In genomic region chr1:200437088-200437487, GRCh38 we compare ENCODE assay signal across 22 cellular contexts. TPM values are rescaled to one million over a fixed set of nuclear protein-coding genes. Genes with fewer than 3 reads are reported as not detected.
DNase-seq lines count a peak whose midpoint lies in the region; ATAC-seq and TF ChIP-seq lines count a peak whose summit lies in the region.
"Had no signal": no experiment of that assay in that cellular context is flagged by ENCODE, and none has a peak within 500 bp of the region (broad histone marks: within the 10 kb centered on the region; RNA-seq: fewer than 3 reads in every experiment).

No MANE protein-coding gene starts in this region.

- CTCF ChIA-PET in activated naive CD4-positive, alpha-beta T cell treated with anti-CD3 and anti-CD28 coated beads for 36 hours (lab: Charles Lee), result no interaction called here

- 0 out of 2 replicates have a peak overlapping the region, but pooled peaks have one; percentile 59 for H3K9ac ChIP-seq in OCI-LY3 (ENCODE audit: low read length)

- H3K4me1 ChIP-seq in OCI-LY3 (ENCODE audit: low read length) (peaks cover 20% of the 10 kb centered on the region), osteoblast (ENCODE audit: insufficient read depth, low read length) (peaks cover 40% of the 10 kb centered on the region)
- H3K4me1 ChIP-seq: BE2C, SJCRH30 had no signal

- no peak for TF ChIP-seq CTCF in OCI-LY3 (IDR thresholded peaks at IDR 0.05; ENCODE audit: low read depth, low read length)
- TF ChIP-seq CTCF in fibroblast of the aortic adventitia (IDR thresholded peaks at IDR 0.05; ENCODE audit: insufficient read depth, low read length), result no peak
- TF ChIP-seq CTCF in osteoblast (IDR thresholded peaks at IDR 0.05; ENCODE audit: extremely low read depth, low read depth, low read length), result no peak
- no peak for TF ChIP-seq CTCF in omental fat pad (IDR thresholded peaks at IDR 0.05)

- H3K4me2 ChIP-seq in OCI-LY3 (ENCODE audit: low read length) (peak overlapping the region; percentile 88), osteoblast (ENCODE audit: insufficient read depth, low read length) (peak overlapping the region; percentile 86)

- DNase-seq in activated naive CD4-positive, alpha-beta T cell treated with anti-CD3 and anti-CD28 coated beads for 36 hours, result no peak
- DNase-seq in fibroblast of the aortic adventitia (ENCODE audit: low read depth) (peak; percentile 50), osteoblast (ENCODE audit: insufficient read length, low spot score, missing footprints) (no peak), T-helper 9 cell (no peak), omental fat pad (ENCODE audit: low spot score) (no peak)
- DNase-seq: BE2C; Calu3; CD8-positive, alpha-beta T cell; EL; H9; Kasumi-1; NCI-H1092; NCI-H1436 treated with DMSO at 0.1 percent for 48 hours; NCI-H2029; NCI-H345; NCI-H524 treated with DMSO at 0.1 percent for 48 hours; SJCRH30 had no signal

- H3K9me3 Mint-ChIP-seq in activated naive CD4-positive, alpha-beta T cell treated with anti-CD3 and anti-CD28 coated beads, Interleukin-2, amount 50 U/mL, for 24 hours, result no peaks in the 10 kb centered on the region
- H3K9me3 Mint-ChIP-seq in activated naive CD4-positive, alpha-beta T cell treated with anti-CD3 and anti-CD28 coated beads for 36 hours, result no peaks in the 10 kb centered on the region
- H3K9me3 Mint-ChIP-seq: CD8-positive, alpha-beta T cell had no signal

- no peaks in the 10 kb centered on the region for H3K27me3 ChIP-seq in OCI-LY3 (ENCODE audit: low read depth, low read length)
- H3K27me3 ChIP-seq in osteoblast (ENCODE audit: insufficient read depth, low read length), result no peaks in the 10 kb centered on the region
- H3K27me3 ChIP-seq: BE2C, SJCRH30 had no signal

- ATAC-seq in GM21367 (IDR thresholded peaks at IDR 0.05; ENCODE audit: unreplicated experiment) (no peak), omental fat pad (ENCODE audit: low FRiP score) (no peak)
- ATAC-seq: CD8-positive, alpha-beta T cell had no signal

- H3K27ac ChIP-seq in OCI-LY3 (ENCODE audit: low read length), result no peak overlapping the region
- H3K27ac ChIP-seq in osteoblast (ENCODE audit: low read depth, low read length), result peak overlapping the region; percentile 84
- H3K27ac ChIP-seq: 22Rv1, SJCRH30 had no signal

- H3K4me3 Mint-ChIP-seq in activated naive CD4-positive, alpha-beta T cell treated with anti-CD3 and anti-CD28 coated beads, Interleukin-2, amount 50 U/mL, for 24 hours, result peak overlapping the region; percentile 71
- no peak overlapping the region for H3K4me3 Mint-ChIP-seq in activated naive CD4-positive, alpha-beta T cell treated with anti-CD3 and anti-CD28 coated beads for 36 hours
- H3K4me3 Mint-ChIP-seq: H9 had no signal

- no peak overlapping the region for H3K27ac Mint-ChIP-seq in activated naive CD4-positive, alpha-beta T cell treated with anti-CD3 and anti-CD28 coated beads, Interleukin-2, amount 50 U/mL, for 24 hours
- H3K27ac Mint-ChIP-seq in activated naive CD4-positive, alpha-beta T cell treated with anti-CD3 and anti-CD28 coated beads for 36 hours, result no peak overlapping the region

- intact Hi-C loops in activated naive CD4-positive, alpha-beta T cell treated with anti-CD3 and anti-CD28 coated beads for 36 hours (cut with micrococcal nuclease), result no loop called here

- no peaks in the 10 kb centered on the region for H3K36me3 Mint-ChIP-seq in activated naive CD4-positive, alpha-beta T cell treated with anti-CD3 and anti-CD28 coated beads, Interleukin-2, amount 50 U/mL, for 24 hours
- H3K36me3 Mint-ChIP-seq in activated naive CD4-positive, alpha-beta T cell treated with anti-CD3 and anti-CD28 coated beads for 36 hours (ENCODE audit: low read depth), result no peaks in the 10 kb centered on the region
- H3K36me3 Mint-ChIP-seq: CD8-positive, alpha-beta T cell had no signal

- H2AFZ ChIP-seq in OCI-LY3 (ENCODE audit: low read depth, low read length), result peak overlapping the region; percentile 97
- H2AFZ ChIP-seq in osteoblast (ENCODE audit: low read length), result no peak overlapping the region

- H3K9me3 ChIP-seq in OCI-LY3 (ENCODE audit: insufficient read depth, low read length), result no peaks in the 10 kb centered on the region
- H3K9me3 ChIP-seq in osteoblast (ENCODE audit: low read depth, low read length), result no peaks in the 10 kb centered on the region
- H3K9me3 ChIP-seq: BE2C, SJCRH30 had no signal

- H4K20me1 ChIP-seq in OCI-LY3 (ENCODE audit: insufficient read depth, low read length) (no peaks in the 10 kb centered on the region), osteoblast (ENCODE audit: insufficient read depth, low read length) (no peaks in the 10 kb centered on the region)

- H3K4me1 Mint-ChIP-seq in activated naive CD4-positive, alpha-beta T cell treated with anti-CD3 and anti-CD28 coated beads, Interleukin-2, amount 50 U/mL, for 24 hours, result peaks cover 6% of the 10 kb centered on the region
- H3K4me1 Mint-ChIP-seq in activated naive CD4-positive, alpha-beta T cell treated with anti-CD3 and anti-CD28 coated beads for 36 hours (ENCODE audit: low read depth), result peaks cover 13% of the 10 kb centered on the region

- H3K27me3 Mint-ChIP-seq in activated naive CD4-positive, alpha-beta T cell treated with anti-CD3 and anti-CD28 coated beads, Interleukin-2, amount 50 U/mL, for 24 hours, result no peaks in the 10 kb centered on the region
- no peaks in the 10 kb centered on the region for H3K27me3 Mint-ChIP-seq in activated naive CD4-positive, alpha-beta T cell treated with anti-CD3 and anti-CD28 coated beads for 36 hours (ENCODE audit: low read depth)

- no peaks in the 10 kb centered on the region for H3K36me3 ChIP-seq in OCI-LY3 (replicated peaks; ENCODE audit: low read depth, low read length)
- no peaks in the 10 kb centered on the region for H3K36me3 ChIP-seq in osteoblast (ENCODE audit: insufficient read depth, low read length)
- H3K36me3 ChIP-seq: BE2C, SJCRH30 had no signal

- no peaks in the 10 kb centered on the region for H3K79me2 ChIP-seq in OCI-LY3 (ENCODE audit: low read length)
- H3K79me2 ChIP-seq in osteoblast (ENCODE audit: insufficient read depth, low read length), result no peaks in the 10 kb centered on the region

- H3K4me3 ChIP-seq in OCI-LY3 (ENCODE audit: low read length) (0 out of 2 replicates have a peak overlapping the region, but pooled peaks have one; percentile 66), fibroblast of the aortic adventitia (ENCODE audit: low read depth, low read length) (no peak overlapping the region), osteoblast (ENCODE audit: insufficient read depth, low read length) (no peak overlapping the region)
- H3K4me3 ChIP-seq: GM12878, SJCRH30 had no signal

RNA-seq across cellular contexts. Expression of gene ZNF281, which starts 27.3 kb away (rescaled TPM):
- 1 to 10 TPM; 6.4 to 7.5 TPM for total RNA-seq in activated naive CD4-positive, alpha-beta T cell treated with anti-CD3 and anti-CD28 coated beads for 36 hours
- total RNA-seq in fibroblast of the aortic adventitia (ENCODE audit: low replicate concordance) (7.0 and 29.7 TPM in 2 replicates), osteoblast (37.7 and 45.6 TPM in 2 replicates), omental fat pad (10 to 100 TPM; 13.0 to 18.7 (median 15.6) TPM)
